ENCODE assay signal across 9 cellular contexts in the genomic region with DNA sequence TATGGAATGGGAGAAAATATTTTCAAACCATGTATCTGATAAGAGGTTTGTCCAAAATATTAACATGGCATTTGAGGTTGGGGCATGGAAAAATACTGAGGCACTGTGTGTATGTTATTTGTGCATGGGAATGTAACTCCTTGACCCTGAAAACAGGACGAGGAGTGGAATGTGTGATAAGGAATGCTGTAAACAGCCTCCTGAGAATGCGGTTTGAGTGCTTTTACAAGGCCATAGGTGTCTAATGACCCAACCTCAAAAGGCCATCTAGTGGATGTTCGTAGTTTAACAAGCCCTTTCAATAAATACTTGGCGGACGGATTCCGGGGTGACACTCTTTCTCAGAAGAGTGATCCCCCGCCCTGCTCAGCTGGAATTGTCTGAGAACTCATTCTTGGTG.
DNase-seq lines count a peak whose midpoint lies in the region; ATAC-seq and TF ChIP-seq lines count a peak whose summit lies in the region.
"Had no signal": no experiment of that assay in that cellular context is flagged by ENCODE, and none has a peak within 500 bp of the region (broad histone marks: within the 10 kb centered on the region; RNA-seq: fewer than 3 reads in every experiment).

No MANE protein-coding gene starts in this region.

- ATAC-seq in HCT116 (peak; percentile 83), HG03139 (IDR thresholded peaks at IDR 0.05; ENCODE audit: unreplicated experiment) (no peak)

- no peak for TF ChIP-seq POLR2A in HCT116 (IDR thresholded peaks at IDR 0.05; ENCODE audit: borderline replicate concordance, extremely low read depth, insufficient read depth, insufficient read length)

- no peaks in the 10 kb centered on the region for H3K79me2 ChIP-seq in HCT116 (ENCODE audit: insufficient read depth, low read length)

- TF ChIP-seq CTCF in HCT116 (IDR thresholded peaks at IDR 0.05 in 2 of 3, conservative IDR thresholded peaks at IDR 0.05 in 1 of 3; ENCODE audit: borderline replicate concordance in 1 of 3, insufficient read depth in 1 of 3, low read depth in 2 of 3, low read length in 2 of 3) = peak; percentile 41 to 45 (median 44); a peak in 4 of 6 replicates
- TF ChIP-seq CTCF in colonic mucosa (IDR thresholded peaks at IDR 0.05) = no peak

- no peaks in the 10 kb centered on the region for H3K9me3 ChIP-seq in HCT116 (ENCODE audit: control insufficient read depth in 1 of 2, insufficient read depth in 1 of 2, low read depth in 1 of 2, low read length in 2 of 2)
- no peaks in the 10 kb centered on the region for H3K9me3 ChIP-seq in iPS DF 6.9 (ENCODE audit: control insufficient read depth, insufficient read depth, low read length)
- no peaks in the 10 kb centered on the region for H3K9me3 ChIP-seq in colonic mucosa
- H3K9me3 ChIP-seq: neutrophil had no signal

- H3K4me1 ChIP-seq in HCT116 (ENCODE audit: control insufficient read depth in 1 of 2, insufficient read depth in 2 of 2, low read length in 2 of 2) (peaks cover 0 to 7% of the 10 kb centered on the region in 2 experiments; a peak in 2 of 4 replicates), iPS DF 6.9 (ENCODE audit: control insufficient read depth, insufficient read depth, low read length) (no peaks in the 10 kb centered on the region), colonic mucosa (no peaks in the 10 kb centered on the region)

- H3K27ac ChIP-seq in HCT116 (ENCODE audit: low read depth, low read length) = no peak overlapping the region
- H3K27ac ChIP-seq in iPS DF 6.9 (ENCODE audit: low read length) = no peak overlapping the region
- no peak overlapping the region for H3K27ac ChIP-seq in colonic mucosa
- H3K27ac ChIP-seq: neutrophil had no signal

- CTCF ChIA-PET in HCT116 (lab: Charles Lee) = interaction anchor here (1.1 to 2.3 kb wide), 3 partner anchors 8 to 271 kb away, joined by 3 to 11 read pairs (median 4); no protein-coding TSS in a partner anchor

- H3K4me2 ChIP-seq in HCT116 (ENCODE audit: low read length) = peak overlapping the region; percentile 41

- H3K27me3 ChIP-seq in HCT116 (ENCODE audit: insufficient read depth, low read length) (no peaks in the 10 kb centered on the region), iPS DF 6.9 (ENCODE audit: control insufficient read depth, insufficient read depth, low read length) (no peaks in the 10 kb centered on the region), colonic mucosa (peaks cover 7% of the 10 kb centered on the region)
- H3K27me3 ChIP-seq: neutrophil had no signal

- no TSS peak for BruUV-seq in HCT116 (replicated peaks; lab: Mats Ljungman, UMichigan)

- intact Hi-C loops in HCT116 (cut with micrococcal nuclease) (loop anchor here (2.0 kb wide), 1 partner anchor 272 kb away; no protein-coding TSS in a partner anchor), colonic mucosa (cut with DNase I) (loop anchor here (10.0 kb wide), 1 partner anchor 268 kb away; no protein-coding TSS in a partner anchor)

- in situ Hi-C loops in SK-MEL-5 (cut with HindIII; ENCODE audit: low pct_unique_long_range_greater_than_20kb, low sequenced_read_pairs) = no loop called here

- no peak overlapping the region for H3K9ac ChIP-seq in HCT116 (ENCODE audit: low read length)
- no peak overlapping the region for H3K9ac ChIP-seq in colonic mucosa (ENCODE audit: low read depth in 2 of 2, low read length in 2 of 2)

- no peaks in the 10 kb centered on the region for H3K9me2 ChIP-seq in HCT116 (ENCODE audit: insufficient read depth)

- no CpG with 5 or more reads among the region's 7 CpGs for WGBS in iPS DF 6.9 (ENCODE audit: insufficient coverage, insufficient read length)

- POLR2A ChIA-PET in HCT116 (lab: Charles Lee) = no interaction called here

- H3K4me3 ChIP-seq in HCT116 (replicated peaks in 1 of 2; ENCODE audit: low read depth in 1 of 2, low read length in 2 of 2) (no peak overlapping the region), iPS DF 6.9 (ENCODE audit: low read length) (no peak overlapping the region), colonic mucosa (no peak overlapping the region)

- H2AFZ ChIP-seq in HCT116 (ENCODE audit: low read depth, low read length, poor library complexity, severe bottlenecking) = peak overlapping the region; percentile 74

- H4K20me1 ChIP-seq in HCT116 (ENCODE audit: insufficient read depth) = no peaks in the 10 kb centered on the region

- H3K36me3 ChIP-seq in HCT116 (ENCODE audit: control insufficient read depth in 1 of 2, insufficient read depth in 2 of 2, low read length in 2 of 2) (no peaks in the 10 kb centered on the region), iPS DF 6.9 (ENCODE audit: control insufficient read depth, insufficient read depth, low read length) (no peaks in the 10 kb centered on the region), colonic mucosa (no peaks in the 10 kb centered on the region)
- H3K36me3 ChIP-seq: neutrophil had no signal

- DNase-seq in AG20443 (ENCODE audit: low spot score) (peak; percentile 20), HCT116 (ENCODE audit: low read depth, low spot score) (peak; percentile 56), SK-MEL-5 (ENCODE audit: low read depth, low spot score) (peak; percentile 73), iPS DF 6.9 (ENCODE audit: low read depth, low spot score) (peak; percentile 43), GM19240 (ENCODE audit: insufficient read length, low spot score) (no peak), colonic mucosa (no peak), epidermal melanocyte (ENCODE audit: insufficient read length, low spot score) (no peak)

- TF ChIP-seq RAD21 in HCT116 (IDR thresholded peaks at IDR 0.05; ENCODE audit: low read depth) = peak; percentile 69

- RAD21 ChIA-PET in HCT116 (lab: Charles Lee; ENCODE audit: low non-redundant PET in 1 of 2, low total read pairs in 2 of 2, uncharacterized antibody in 2 of 2, unreplicated experiment in 2 of 2) = interaction anchor here in 1 of 2 experiments (0.7 kb wide), 1 partner anchor 270 kb away, joined by 4 read pairs; no protein-coding TSS in a partner anchor

TF ChIP-seq in HCT116, 20 proteins besides CTCF, POLR2A, EP300 and RAD21:
- TF ChIP-seq EZH2 (IDR thresholded peaks at IDR 0.05) = no peak
- no peak for TF ChIP-seq TCF7L2 (IDR thresholded peaks at IDR 0.05; ENCODE audit: borderline replicate concordance, extremely low read depth, insufficient read depth, insufficient read length)
- no peak for TF ChIP-seq ATF3 (IDR thresholded peaks at IDR 0.05)
- no peak for TF ChIP-seq SIN3A (IDR thresholded peaks at IDR 0.05; ENCODE audit: low read depth)

Comparison
In these comparisons a context has a peak if more than half of its experiments do, and no peak if none do; other contexts are left out.
1. DNase-seq: peak in AG20443 (single experiment), HCT116 (single experiment), SK-MEL-5 (single experiment) and iPS DF 6.9 (single experiment); none in GM19240 (single experiment), colonic mucosa (single experiment) and epidermal melanocyte (single experiment).